In the genomic region with DNA sequence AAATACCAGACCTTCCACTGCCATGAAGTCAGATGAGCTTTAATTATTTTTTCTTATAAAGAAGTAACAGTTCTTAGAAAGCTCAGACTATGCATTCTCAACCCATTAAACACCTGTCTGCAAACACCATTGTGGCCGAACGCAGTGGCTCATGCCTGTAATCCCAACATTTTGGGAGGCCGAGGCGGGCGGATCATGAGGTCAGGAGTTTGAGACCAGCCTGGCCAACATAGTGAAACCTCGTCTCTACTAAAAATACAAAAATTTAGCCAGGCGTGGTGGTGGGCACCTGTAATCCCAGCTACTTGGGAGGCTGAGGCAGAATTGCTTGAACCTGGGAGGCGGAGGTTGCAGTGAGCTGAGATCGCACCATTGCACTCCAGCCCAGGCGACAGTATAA, we compare ENCODE assay signal across 1 cellular context. TPM values are rescaled to one million over a fixed set of nuclear protein-coding genes. Genes with fewer than 3 reads are reported as not detected.
"Had no signal": no experiment of that assay in that cellular context is flagged by ENCODE, and none has a peak within 500 bp of the region (broad histone marks: within the 10 kb centered on the region; RNA-seq: fewer than 3 reads in every experiment).

No MANE protein-coding gene starts in this region.

RNA-seq across cellular contexts. Expression of gene PASK, which starts 44.7 kb away (rescaled TPM):
- total RNA-seq: ascending aorta had no signal
